16 cellular contexts compared by ENCODE assay signal in the genomic region with DNA sequence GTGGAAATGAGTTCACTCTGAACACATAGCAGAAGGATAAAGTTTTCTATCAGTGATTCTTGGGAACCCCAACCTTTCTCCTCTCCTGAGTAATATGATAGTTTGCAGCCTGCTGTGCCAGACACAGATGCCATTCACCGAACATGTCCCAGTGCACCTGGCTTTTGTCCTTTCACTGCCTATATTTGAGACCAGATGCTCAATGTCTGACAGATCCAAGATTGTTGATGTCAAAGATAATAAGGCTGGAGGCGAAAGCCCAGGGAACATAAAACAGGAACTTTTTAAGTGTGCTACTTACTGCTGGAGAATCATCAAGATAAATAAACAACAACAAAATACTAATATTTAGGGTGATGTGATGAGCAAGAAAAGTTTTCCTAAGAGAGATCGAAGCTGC.
"Had no signal": no experiment of that assay in that cellular context is flagged by ENCODE, and none has a peak within 500 bp of the region (broad histone marks: within the 10 kb centered on the region; RNA-seq: fewer than 3 reads in every experiment).

No MANE protein-coding gene starts in this region.

- H3K9me3 Mint-ChIP-seq: activated CD4-positive, alpha-beta T cell treated with anti-CD3 and anti-CD28 coated beads, Interleukin-2, amount 10 ng/mL, durations not matched to agents 24 days and 14 days; activated naive CD4-positive, alpha-beta T cell treated with anti-CD3 and anti-CD28 coated beads, Interleukin-2, amount 50 U/mL, for 24 hours; naive B cell; WTC11 had no signal

- H3K9me3 ChIP-seq: colonic mucosa, esophagus squamous epithelium, heart left ventricle, right atrium auricular region, vagina had no signal

- H3K27me3 ChIP-seq: colonic mucosa, esophagus squamous epithelium, heart left ventricle, right atrium auricular region, vagina had no signal

- H3K4me1 ChIP-seq: colonic mucosa, right atrium auricular region, vagina had no signal

- H3K4me3 Mint-ChIP-seq: activated CD4-positive, alpha-beta T cell treated with anti-CD3 and anti-CD28 coated beads, Interleukin-2, amount 10 ng/mL, durations not matched to agents 24 days and 14 days; activated naive CD4-positive, alpha-beta T cell treated with anti-CD3 and anti-CD28 coated beads, Interleukin-2, amount 50 U/mL, for 24 hours; naive B cell; WTC11 had no signal

- H3K4me3 ChIP-seq: colonic mucosa, esophagus squamous epithelium, heart left ventricle, right atrium auricular region, vagina had no signal

- H3K27ac Mint-ChIP-seq: activated CD4-positive, alpha-beta T cell treated with anti-CD3 and anti-CD28 coated beads, Interleukin-2, amount 10 ng/mL, durations not matched to agents 24 days and 14 days; activated naive CD4-positive, alpha-beta T cell treated with anti-CD3 and anti-CD28 coated beads, Interleukin-2, amount 50 U/mL, for 24 hours; naive B cell; WTC11 had no signal

- H3K27me3 Mint-ChIP-seq: activated CD4-positive, alpha-beta T cell treated with anti-CD3 and anti-CD28 coated beads, Interleukin-2, amount 10 ng/mL, durations not matched to agents 24 days and 14 days; activated naive CD4-positive, alpha-beta T cell treated with anti-CD3 and anti-CD28 coated beads, Interleukin-2, amount 50 U/mL, for 24 hours; naive B cell had no signal

- H3K36me3 ChIP-seq: colonic mucosa, heart left ventricle, right atrium auricular region, vagina had no signal

- H3K27ac ChIP-seq: colonic mucosa, esophagus squamous epithelium, heart left ventricle, right atrium auricular region, vagina had no signal

- DNase-seq: activated CD4-positive, alpha-beta T cell treated with anti-CD3 and anti-CD28 coated beads, Interleukin-2, amount 10 ng/mL, durations not matched to agents 24 days and 14 days; activated effector memory CD4-positive, alpha-beta T cell treated with Interleukin-2 at 50 U/mL for 16 hours; activated T-cell treated with anti-CD3 and anti-CD28 coated beads for 4 hours; caudate nucleus; colonic mucosa; esophagus squamous epithelium; foreskin fibroblast; heart left ventricle; left colon; naive B cell; posterior cingulate gyrus; small intestine had no signal

- ATAC-seq: heart left ventricle, left colon, WTC11 had no signal

- H3K4me1 Mint-ChIP-seq: activated CD4-positive, alpha-beta T cell treated with anti-CD3 and anti-CD28 coated beads, Interleukin-2, amount 10 ng/mL, durations not matched to agents 24 days and 14 days; activated naive CD4-positive, alpha-beta T cell treated with anti-CD3 and anti-CD28 coated beads, Interleukin-2, amount 50 U/mL, for 24 hours had no signal

- H3K36me3 Mint-ChIP-seq: naive B cell had no signal
